ENCODE assay signal across 30 cellular contexts in the genomic region with DNA sequence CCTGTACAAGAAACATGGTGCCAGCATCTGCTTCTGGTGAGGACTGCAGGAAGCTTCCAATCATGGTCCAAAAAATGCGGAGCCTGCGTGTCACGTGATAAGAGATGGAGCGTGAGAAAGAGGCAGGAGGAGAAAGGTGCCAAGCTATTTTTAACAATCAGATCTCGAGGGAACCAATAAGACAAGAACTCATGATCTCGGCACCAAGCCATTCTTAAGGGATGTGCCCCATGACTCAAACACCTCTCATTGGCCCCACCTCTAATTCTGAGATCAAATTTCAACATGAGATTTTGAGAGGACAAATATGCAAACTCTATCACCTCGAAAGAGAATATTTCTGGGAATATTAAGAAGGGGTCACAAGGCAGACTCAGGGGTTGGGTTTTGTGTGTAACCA.
"Had no signal": no experiment of that assay in that cellular context is flagged by ENCODE, and none has a peak within 500 bp of the region (broad histone marks: within the 10 kb centered on the region; RNA-seq: fewer than 3 reads in every experiment).

No MANE protein-coding gene starts in this region.

- FAIRE-seq: colon had no signal

- H3K27me3 ChIP-seq: ascending aorta, body of pancreas, cardiac muscle cell, MG63, Peyer's patch had no signal

- H3K4me3 ChIP-seq: ascending aorta, body of pancreas, cardiac muscle cell, MG63, Peyer's patch had no signal

- H3K9ac ChIP-seq: KMS-11 had no signal

- H3K9me3 ChIP-seq: ascending aorta, body of pancreas, MG63, Peyer's patch had no signal

- H3K4me2 ChIP-seq: KMS-11 had no signal

- ATAC-seq: activated CD8-positive, alpha-beta memory T cell treated with anti-CD3 and anti-CD28 coated beads, Interleukin-2, amount 10 ng/mL, durations not matched to agents 7 days and 5 days; activated naive CD4-positive, alpha-beta T cell treated with anti-CD3 and anti-CD28 coated beads, Interleukin-2, amount 50 U/mL, for 72 hours; activated naive CD8-positive, alpha-beta T cell treated with anti-CD3 and anti-CD28 coated beads, Interleukin-2, amount 50 U/mL, for 24 hours; body of pancreas; T-helper 17 cell; WTC11 had no signal

- H3K4me1 ChIP-seq: ascending aorta, body of pancreas, Peyer's patch had no signal

- H3K36me3 ChIP-seq: ascending aorta, cardiac muscle cell, MG63, Peyer's patch had no signal

- DNase-seq: activated CD4-positive, alpha-beta T cell treated with anti-CD3 and anti-CD28 coated beads, Interleukin-2, amount 10 ng/mL, durations not matched to agents 24 days and 14 days; activated CD4-positive, alpha-beta T cell treated with anti-CD3 and anti-CD28 coated beads, Interleukin-2, amount 50 U/mL, for 48 hours; activated CD4-positive, CD25-positive, alpha-beta regulatory T cell treated with anti-CD3 and anti-CD28 coated beads, Interleukin-2, amount 50 U/mL, for 72 hours; activated CD8-positive, alpha-beta memory T cell treated with anti-CD3 and anti-CD28 coated beads, Interleukin-2, amount 10 ng/mL, durations not matched to agents 7 days and 5 days; activated effector memory CD4-positive, alpha-beta T cell treated with Interleukin-2 at 50 U/mL for 16 hours; activated naive CD4-positive, alpha-beta T cell; activated naive CD8-positive, alpha-beta T cell treated with anti-CD3 and anti-CD28 coated beads, Interleukin-2, amount 50 U/mL, for 24 hours; activated T-cell treated with anti-CD3 and anti-CD28 coated beads, Interleukin-2, amount 50 U/mL, for 24 hours; amniotic stem cell; body of pancreas; cerebellar nuclear complex; MG63; MV-4-11; NCI-H1092 treated with DMSO at 0.1 percent for 48 hours; NCI-H1436; NCI-H187; NCI-H2081; NCI-H2227 treated with DMSO at 0.1 percent for 48 hours; NCI-H524 treated with DMSO at 0.1 percent for 48 hours; NCI-H82; Peyer's patch; SHP77 treated with DMSO at 0.1 percent for 48 hours; T-helper 17 cell; T-helper 9 cell had no signal

- H3K27ac ChIP-seq: ascending aorta, body of pancreas, cardiac muscle cell, KMS-11, Peyer's patch had no signal
